In the genomic region with DNA sequence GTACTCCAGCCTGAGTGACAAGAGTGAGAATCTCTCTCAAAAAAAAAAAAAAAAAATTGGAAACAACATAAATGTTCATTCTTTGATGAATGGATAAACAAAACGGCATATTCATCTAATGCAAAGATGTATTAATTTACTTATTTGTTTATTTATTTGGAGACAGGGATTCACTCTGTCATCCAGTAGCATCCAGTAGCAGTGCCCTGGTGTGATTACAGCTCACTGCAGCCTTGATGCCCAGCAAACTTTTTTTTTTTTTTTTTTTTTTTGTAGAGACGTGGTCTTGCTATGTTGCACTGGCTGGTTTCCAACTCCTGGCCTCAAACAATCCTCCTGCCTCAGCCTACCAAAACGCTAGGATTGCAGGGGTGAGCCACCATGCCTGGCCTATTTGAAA, we compare ENCODE assay signal across 1 cellular context.
TF ChIP-seq lines count a peak whose summit lies in the region.

No MANE protein-coding gene starts in this region.

TF ChIP-seq in A549, 52 proteins besides CTCF, POLR2A, EP300 and RAD21 (continued from another document):
- TF ChIP-seq, protein P1, sequence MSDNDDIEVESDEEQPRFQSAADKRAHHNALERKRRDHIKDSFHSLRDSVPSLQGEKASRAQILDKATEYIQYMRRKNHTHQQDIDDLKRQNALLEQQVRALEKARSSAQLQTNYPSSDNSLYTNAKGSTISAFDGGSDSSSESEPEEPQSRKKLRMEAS (IDR thresholded peaks at IDR 0.05) = no peak
- no peak for TF ChIP-seq RFX5 (IDR thresholded peaks at IDR 0.05)
- no peak for TF ChIP-seq ZFP36 (IDR thresholded peaks at IDR 0.05; ENCODE audit: borderline replicate concordance, partially characterized antibody)
- TF ChIP-seq HDAC2 (IDR thresholded peaks at IDR 0.05) = no peak
- TF ChIP-seq RNF2 (IDR thresholded peaks at IDR 0.05; ENCODE audit: borderline replicate concordance, low read depth) = no peak
- TF ChIP-seq ZNF302 (CRISPR knock-in tag; IDR thresholded peaks at IDR 0.05) = no peak
- TF ChIP-seq NPAS2 (CRISPR knock-in tag; IDR thresholded peaks at IDR 0.05; ENCODE audit: borderline replicate concordance) = no peak
- TF ChIP-seq EHF (CRISPR knock-in tag; IDR thresholded peaks at IDR 0.05) = no peak
